ENCODE assay signal across 14 cellular contexts in the genomic region with DNA sequence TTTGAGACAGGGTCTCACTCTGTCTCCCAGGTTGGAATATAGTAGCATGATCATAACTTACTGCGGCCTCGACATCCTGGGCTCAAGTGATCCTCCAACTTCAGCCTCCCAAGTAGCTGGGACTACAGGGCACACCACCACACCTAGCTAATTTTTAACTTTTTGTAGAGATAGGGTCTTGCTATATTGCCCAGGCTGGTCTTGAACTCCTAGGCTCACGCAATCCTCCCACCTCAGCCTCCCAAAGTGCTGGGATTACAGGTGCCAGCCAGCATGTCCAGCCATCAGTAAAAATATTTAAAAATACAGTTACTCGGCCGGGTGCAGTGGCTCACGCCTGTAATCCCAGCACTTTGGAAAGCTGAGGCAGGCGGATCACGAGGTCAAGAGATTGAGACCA. TPM values are rescaled to one million over a fixed set of nuclear protein-coding genes. Genes with fewer than 3 reads are reported as not detected.
"Had no signal": no experiment of that assay in that cellular context is flagged by ENCODE, and none has a peak within 500 bp of the region (broad histone marks: within the 10 kb centered on the region; RNA-seq: fewer than 3 reads in every experiment).

No MANE protein-coding gene starts in this region.

RNA-seq across cellular contexts. Expression of gene TEX54, which starts 4.5 kb away (rescaled TPM):
- total RNA-seq: activated naive CD4-positive, alpha-beta T cell treated with anti-CD3 and anti-CD28 coated beads for 36 hours; activated naive CD8-positive, alpha-beta T cell treated with anti-CD3 and anti-CD28 coated beads for 36 hours; activated naive CD8-positive, alpha-beta T cell treated with anti-CD3 and anti-CD28 coated beads, Interleukin-2, amount 10 ng/mL, durations not matched to agents 7 days and 5 days; activated T-helper 2 cell treated with anti-CD3 and anti-CD28 coated beads, Interferon-gamma antibody, Interleukin-2, Interleukin-4, amounts not matched to agents 10 μg/mL and 5 μg/mL and 100 μg/mL, durations not matched to agents 14 hours and 24 hours and 36 hours; adrenal gland; aorta; ascending aorta; astrocyte; body of pancreas; bronchial epithelial cell; cardiac muscle cell; cardiac septum; cerebellum had no signal
- polyA plus RNA-seq: adipose tissue had no signal
